1 cellular context compared by ENCODE assay signal in the genomic region with DNA sequence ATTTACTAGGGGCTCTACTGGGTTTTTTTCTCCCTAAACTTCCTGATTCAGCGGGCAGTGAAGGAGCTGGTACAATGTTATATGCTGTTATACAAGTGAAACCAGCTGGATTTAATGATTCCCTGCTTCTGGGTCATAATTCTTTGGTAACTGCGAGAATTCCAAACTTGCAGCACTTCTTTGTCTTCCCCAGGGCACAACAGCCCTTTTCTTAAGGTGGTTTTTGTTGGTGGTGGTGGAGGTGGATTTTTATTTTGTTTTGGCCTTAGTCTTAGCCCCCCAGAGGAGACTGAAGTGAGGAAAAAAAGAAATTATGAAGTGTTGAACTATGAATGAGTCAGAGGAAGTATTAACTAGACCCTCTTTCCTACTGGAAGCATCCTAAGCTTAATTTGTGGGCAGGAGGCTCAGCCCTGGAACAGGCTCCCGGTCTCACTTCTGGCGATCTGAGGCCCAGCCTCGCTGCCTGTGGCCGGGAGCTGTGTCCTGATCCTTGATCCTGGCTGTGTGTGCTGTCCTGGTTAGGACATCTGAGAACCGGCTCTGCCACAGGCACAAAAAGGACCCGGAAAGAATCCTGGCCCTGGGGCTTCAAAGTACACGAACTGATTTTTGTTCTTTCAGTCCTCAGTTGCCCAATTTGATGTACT.
TF ChIP-seq lines count a peak whose summit lies in the region.

No MANE protein-coding gene starts in this region.

TF ChIP-seq in SK-N-SH treated with all-trans-retinoic acid at 6 μM for 48 hours, 23 proteins besides CTCF, POLR2A, EP300 and RAD21 (continued from another document):
- TF ChIP-seq, protein P1, sequence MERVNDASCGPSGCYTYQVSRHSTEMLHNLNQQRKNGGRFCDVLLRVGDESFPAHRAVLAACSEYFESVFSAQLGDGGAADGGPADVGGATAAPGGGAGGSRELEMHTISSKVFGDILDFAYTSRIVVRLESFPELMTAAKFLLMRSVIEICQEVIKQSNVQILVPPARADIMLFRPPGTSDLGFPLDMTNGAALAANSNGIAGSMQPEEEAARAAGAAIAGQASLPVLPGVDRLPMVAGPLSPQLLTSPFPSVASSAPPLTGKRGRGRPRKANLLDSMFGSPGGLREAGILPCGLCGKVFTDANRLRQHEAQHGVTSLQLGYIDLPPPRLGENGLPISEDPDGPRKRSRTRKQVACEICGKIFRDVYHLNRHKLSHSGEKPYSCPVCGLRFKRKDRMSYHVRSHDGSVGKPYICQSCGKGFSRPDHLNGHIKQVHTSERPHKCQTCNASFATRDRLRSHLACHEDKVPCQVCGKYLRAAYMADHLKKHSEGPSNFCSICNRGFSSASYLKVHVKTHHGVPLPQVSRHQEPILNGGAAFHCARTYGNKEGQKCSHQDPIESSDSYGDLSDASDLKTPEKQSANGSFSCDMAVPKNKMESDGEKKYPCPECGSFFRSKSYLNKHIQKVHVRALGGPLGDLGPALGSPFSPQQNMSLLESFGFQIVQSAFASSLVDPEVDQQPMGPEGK (CRISPR knock-in tag; IDR thresholded peaks at IDR 0.05; ENCODE audit: borderline replicate concordance): no peak
- TF ChIP-seq, protein P2, sequence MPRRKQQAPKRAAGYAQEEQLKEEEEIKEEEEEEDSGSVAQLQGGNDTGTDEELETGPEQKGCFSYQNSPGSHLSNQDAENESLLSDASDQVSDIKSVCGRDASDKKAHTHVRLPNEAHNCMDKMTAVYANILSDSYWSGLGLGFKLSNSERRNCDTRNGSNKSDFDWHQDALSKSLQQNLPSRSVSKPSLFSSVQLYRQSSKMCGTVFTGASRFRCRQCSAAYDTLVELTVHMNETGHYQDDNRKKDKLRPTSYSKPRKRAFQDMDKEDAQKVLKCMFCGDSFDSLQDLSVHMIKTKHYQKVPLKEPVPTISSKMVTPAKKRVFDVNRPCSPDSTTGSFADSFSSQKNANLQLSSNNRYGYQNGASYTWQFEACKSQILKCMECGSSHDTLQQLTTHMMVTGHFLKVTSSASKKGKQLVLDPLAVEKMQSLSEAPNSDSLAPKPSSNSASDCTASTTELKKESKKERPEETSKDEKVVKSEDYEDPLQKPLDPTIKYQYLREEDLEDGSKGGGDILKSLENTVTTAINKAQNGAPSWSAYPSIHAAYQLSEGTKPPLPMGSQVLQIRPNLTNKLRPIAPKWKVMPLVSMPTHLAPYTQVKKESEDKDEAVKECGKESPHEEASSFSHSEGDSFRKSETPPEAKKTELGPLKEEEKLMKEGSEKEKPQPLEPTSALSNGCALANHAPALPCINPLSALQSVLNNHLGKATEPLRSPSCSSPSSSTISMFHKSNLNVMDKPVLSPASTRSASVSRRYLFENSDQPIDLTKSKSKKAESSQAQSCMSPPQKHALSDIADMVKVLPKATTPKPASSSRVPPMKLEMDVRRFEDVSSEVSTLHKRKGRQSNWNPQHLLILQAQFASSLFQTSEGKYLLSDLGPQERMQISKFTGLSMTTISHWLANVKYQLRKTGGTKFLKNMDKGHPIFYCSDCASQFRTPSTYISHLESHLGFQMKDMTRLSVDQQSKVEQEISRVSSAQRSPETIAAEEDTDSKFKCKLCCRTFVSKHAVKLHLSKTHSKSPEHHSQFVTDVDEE (CRISPR knock-in tag; IDR thresholded peaks at IDR 0.05): no peak
- no peak for TF ChIP-seq PPARA (CRISPR knock-in tag; IDR thresholded peaks at IDR 0.05; ENCODE audit: borderline replicate concordance)
- no peak for TF ChIP-seq ISL1 (CRISPR knock-in tag; IDR thresholded peaks at IDR 0.05)
- TF ChIP-seq SNAI2 (CRISPR knock-in tag; IDR thresholded peaks at IDR 0.05): no peak
- no peak for TF ChIP-seq ZFP30 (CRISPR knock-in tag; IDR thresholded peaks at IDR 0.05)
- TF ChIP-seq, protein P3, sequence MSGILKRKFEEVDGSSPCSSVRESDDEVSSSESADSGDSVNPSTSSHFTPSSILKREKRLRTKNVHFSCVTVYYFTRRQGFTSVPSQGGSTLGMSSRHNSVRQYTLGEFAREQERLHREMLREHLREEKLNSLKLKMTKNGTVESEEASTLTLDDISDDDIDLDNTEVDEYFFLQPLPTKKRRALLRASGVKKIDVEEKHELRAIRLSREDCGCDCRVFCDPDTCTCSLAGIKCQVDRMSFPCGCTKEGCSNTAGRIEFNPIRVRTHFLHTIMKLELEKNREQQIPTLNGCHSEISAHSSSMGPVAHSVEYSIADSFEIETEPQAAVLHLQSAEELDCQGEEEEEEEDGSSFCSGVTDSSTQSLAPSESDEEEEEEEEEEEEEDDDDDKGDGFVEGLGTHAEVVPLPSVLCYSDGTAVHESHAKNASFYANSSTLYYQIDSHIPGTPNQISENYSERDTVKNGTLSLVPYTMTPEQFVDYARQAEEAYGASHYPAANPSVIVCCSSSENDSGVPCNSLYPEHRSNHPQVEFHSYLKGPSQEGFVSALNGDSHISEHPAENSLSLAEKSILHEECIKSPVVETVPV (CRISPR knock-in tag; IDR thresholded peaks at IDR 0.05): no peak
- TF ChIP-seq ZNF70 (CRISPR knock-in tag; IDR thresholded peaks at IDR 0.05): no peak
- no peak for TF ChIP-seq OSR1 (CRISPR knock-in tag; IDR thresholded peaks at IDR 0.05)
- TF ChIP-seq CSDC2 (CRISPR knock-in tag; IDR thresholded peaks at IDR 0.05): no peak
